In the genomic region with DNA sequence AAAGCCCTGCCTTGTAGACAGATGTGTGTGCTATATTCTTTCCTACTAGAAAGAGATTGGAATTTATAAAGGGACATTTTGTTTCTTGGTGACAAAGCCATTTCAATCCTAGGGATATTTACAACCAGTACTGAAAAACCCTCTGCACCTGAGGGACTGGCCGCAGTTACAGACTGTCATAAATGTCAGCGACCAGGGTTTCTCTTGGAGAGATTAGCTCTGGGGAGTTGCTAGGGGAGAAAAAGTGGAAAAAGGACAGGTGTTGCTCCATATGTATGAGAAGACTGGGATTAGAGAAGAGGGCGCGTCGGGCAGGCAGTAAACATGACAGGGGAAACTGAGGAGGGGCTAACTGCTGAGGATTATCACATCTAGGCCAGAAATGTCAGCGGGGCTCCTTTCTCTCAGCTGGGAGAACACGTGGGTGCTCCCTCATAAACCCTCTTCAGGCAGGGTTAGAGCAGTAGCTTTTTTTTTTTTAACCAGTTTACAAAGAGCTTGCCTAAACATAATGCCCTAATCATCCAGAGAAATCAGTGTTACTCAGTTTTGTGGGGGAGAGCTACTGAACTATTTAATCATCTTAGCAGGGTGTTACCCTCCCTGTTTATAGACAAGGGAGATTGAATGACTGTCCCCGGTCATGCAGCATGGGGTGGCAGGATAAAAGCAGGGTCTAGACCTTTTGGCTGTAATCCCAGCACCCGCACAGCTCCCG, we compare ENCODE assay signal across 18 cellular contexts. TPM values are rescaled to one million over a fixed set of nuclear protein-coding genes. Genes with fewer than 3 reads are reported as not detected.
DNase-seq lines count a peak whose midpoint lies in the region; ATAC-seq and TF ChIP-seq lines count a peak whose summit lies in the region.
"Had no signal": no experiment of that assay in that cellular context is flagged by ENCODE, and none has a peak within 500 bp of the region (broad histone marks: within the 10 kb centered on the region; RNA-seq: fewer than 3 reads in every experiment).

No MANE protein-coding gene starts in this region.

- H3K4me3 ChIP-seq in breast epithelium (no peak overlapping the region), mammary epithelial cell (replicated peaks in 1 of 3; ENCODE audit: insufficient read depth in 1 of 3, low read depth in 2 of 3, low read length in 3 of 3) (no peak overlapping the region)
- H3K4me3 ChIP-seq: cardiac muscle cell, lung, PC-9, smooth muscle cell had no signal

- H3K4me3 Mint-ChIP-seq in brain (peak overlapping the region in 4 of 5 experiments; percentile 1 to 33 (median 5)), nephron progenitor cell (no peak overlapping the region), type B pancreatic cell (no peak overlapping the region)
- H3K4me3 Mint-ChIP-seq: activated naive CD8-positive, alpha-beta T cell treated with anti-CD3 and anti-CD28 coated beads, Interleukin-2, amount 10 ng/mL, durations not matched to agents 7 days and 5 days; activated T-cell treated with anti-CD3 and anti-CD28 coated beads, Interleukin-2, amount 50 U/mL, for 24 hours; CD4-positive, CD25-positive, alpha-beta regulatory T cell had no signal

- H3K79me2 ChIP-seq in mammary epithelial cell (ENCODE audit: insufficient read depth, low read length): no peaks in the 10 kb centered on the region

- H3K4me2 ChIP-seq in mammary epithelial cell (ENCODE audit: insufficient read depth, low read depth, low read length): no peak overlapping the region
- H3K4me2 ChIP-seq: PC-9, smooth muscle cell had no signal

- H3K4me1 Mint-ChIP-seq in brain (peaks cover 31% of the 10 kb centered on the region), nephron progenitor cell (peaks cover 50% of the 10 kb centered on the region), type B pancreatic cell (ENCODE audit: unreplicated experiment) (peaks cover 27% of the 10 kb centered on the region)
- H3K4me1 Mint-ChIP-seq: activated naive CD8-positive, alpha-beta T cell treated with anti-CD3 and anti-CD28 coated beads, Interleukin-2, amount 10 ng/mL, durations not matched to agents 7 days and 5 days; CD4-positive, CD25-positive, alpha-beta regulatory T cell had no signal

- no peak for TF ChIP-seq POLR2A in breast epithelium (IDR thresholded peaks at IDR 0.05)

- intact Hi-C loops in breast epithelium (cut with DNase I; ENCODE audit: low total_unique reads) (no loop called here), mammary epithelial cell (cut with micrococcal nuclease) (no loop called here), Right ventricle myocardium inferior (cut with DNase I) (no loop called here)

- no peak overlapping the region for H3K9ac ChIP-seq in mammary epithelial cell (ENCODE audit: insufficient read depth, low read length)

- no TSS peak for BruUV-seq in mammary epithelial cell (replicated peaks; lab: Mats Ljungman, UMichigan)

- H3K9me3 ChIP-seq in breast epithelium (no peaks in the 10 kb centered on the region), mammary epithelial cell (replicated peaks; ENCODE audit: insufficient read depth, low read length) (no peaks in the 10 kb centered on the region)

- H3K9me3 Mint-ChIP-seq in brain (no peaks in the 10 kb centered on the region), nephron progenitor cell (no peaks in the 10 kb centered on the region), type B pancreatic cell (no peaks in the 10 kb centered on the region)
- H3K9me3 Mint-ChIP-seq: activated naive CD8-positive, alpha-beta T cell treated with anti-CD3 and anti-CD28 coated beads, Interleukin-2, amount 10 ng/mL, durations not matched to agents 7 days and 5 days; activated T-cell treated with anti-CD3 and anti-CD28 coated beads, Interleukin-2, amount 50 U/mL, for 24 hours; CD4-positive, CD25-positive, alpha-beta regulatory T cell had no signal

- in situ Hi-C loops in mammary epithelial cell (cut with MboI; ENCODE audit: low sequenced_read_pairs in 2 of 2): no loop called here

- TF ChIP-seq CTCF in breast epithelium (IDR thresholded peaks at IDR 0.05) (no peak), mammary epithelial cell (conservative IDR thresholded peaks at IDR 0.05 in 1 of 2, IDR thresholded peaks at IDR 0.05 in 1 of 2; ENCODE audit: extremely low read depth in 1 of 2, insufficient read depth in 1 of 2, low read depth in 1 of 2, low read length in 2 of 2) (no peak), brain (conservative IDR thresholded peaks at IDR 0.05) (no peak), nephron progenitor cell (IDR thresholded peaks at IDR 0.05) (no peak), type B pancreatic cell (conservative IDR thresholded peaks at IDR 0.05) (no peak)

- H3K36me3 ChIP-seq in breast epithelium (no peaks in the 10 kb centered on the region), mammary epithelial cell (ENCODE audit: insufficient read depth, low read length) (no peaks in the 10 kb centered on the region)
- H3K36me3 ChIP-seq: cardiac muscle cell had no signal

- dilution Hi-C loops in mammary epithelial cell (cut with HindIII; ENCODE audit: low sequenced_read_pairs): no loop called here

- H4K20me1 ChIP-seq in mammary epithelial cell (ENCODE audit: insufficient read depth, low read length): no peaks in the 10 kb centered on the region

- 84% methylated on average over 10 of the region's 10 CpGs for WGBS in mammary epithelial cell (ENCODE audit: low coverage, missing lambda C conversion rate)

- peaks cover 0 to 11% of the 10 kb centered on the region in 2 donors for H3K4me1 ChIP-seq in breast epithelium
- H3K4me1 ChIP-seq in mammary epithelial cell (ENCODE audit: insufficient read depth, low read length): no peaks in the 10 kb centered on the region

- H3K36me3 Mint-ChIP-seq in brain: no peaks in the 10 kb centered on the region
- no peaks in the 10 kb centered on the region for H3K36me3 Mint-ChIP-seq in nephron progenitor cell (ENCODE audit: low read depth)
- H3K36me3 Mint-ChIP-seq in type B pancreatic cell: no peaks in the 10 kb centered on the region
- H3K36me3 Mint-ChIP-seq: activated naive CD8-positive, alpha-beta T cell treated with anti-CD3 and anti-CD28 coated beads, Interleukin-2, amount 10 ng/mL, durations not matched to agents 7 days and 5 days; CD4-positive, CD25-positive, alpha-beta regulatory T cell had no signal

- ATAC-seq in Right ventricle myocardium inferior: no peak
- no peak for ATAC-seq in HG03469 (IDR thresholded peaks at IDR 0.05; ENCODE audit: unreplicated experiment)
- ATAC-seq: SK-N-SH treated with all-trans-retinoic acid at 6 μM for 48 hours had no signal

- peak overlapping the region; percentile 70 to 79 for H3K27ac ChIP-seq in breast epithelium
- H3K27ac ChIP-seq in mammary epithelial cell (ENCODE audit: insufficient read depth, low read depth, low read length): no peak overlapping the region
- H3K27ac ChIP-seq: cardiac muscle cell, PC-9 had no signal

- H3K27me3 Mint-ChIP-seq in brain (peaks cover 3% of the 10 kb centered on the region), nephron progenitor cell (ENCODE audit: low read depth, poor library complexity) (no peaks in the 10 kb centered on the region), type B pancreatic cell (no peaks in the 10 kb centered on the region)
- H3K27me3 Mint-ChIP-seq: activated T-cell treated with anti-CD3 and anti-CD28 coated beads, Interleukin-2, amount 50 U/mL, for 24 hours; CD4-positive, CD25-positive, alpha-beta regulatory T cell had no signal

- CTCF ChIA-PET in mammary epithelial cell (lab: Charles Lee; ENCODE audit: low non-redundant PET): no interaction called here

- no peak overlapping the region for H2AFZ ChIP-seq in mammary epithelial cell (ENCODE audit: low read depth, low read length)
- H2AFZ ChIP-seq: PC-9 had no signal

- DNase-seq in breast epithelium (ENCODE audit: low spot score in 2 of 2) (no peak), mammary epithelial cell (no peak), nephron progenitor cell (no peak), type B pancreatic cell (ENCODE audit: extremely low spot score, unreplicated experiment) (no peak), kidney tubule cell (ENCODE audit: low spot score) (no peak), Right ventricle myocardium inferior (ENCODE audit: missing footprints) (no peak)
- DNase-seq: activated CD4-positive, alpha-beta T cell treated with anti-CD3 and anti-CD28 coated beads, Interleukin-2, amount 50 U/mL, for 1 hour; activated naive CD8-positive, alpha-beta T cell treated with anti-CD3 and anti-CD28 coated beads, Interleukin-2, amount 10 ng/mL, durations not matched to agents 7 days and 5 days; activated T-cell treated with anti-CD3 and anti-CD28 coated beads, Interleukin-2, amount 50 U/mL, for 24 hours; CD4-positive, CD25-positive, alpha-beta regulatory T cell; effector memory CD4-positive, alpha-beta T cell had no signal

- H3K27me3 ChIP-seq in breast epithelium (no peaks in the 10 kb centered on the region), mammary epithelial cell (ENCODE audit: insufficient read depth, low read length) (no peaks in the 10 kb centered on the region)
- H3K27me3 ChIP-seq: cardiac muscle cell had no signal

- H3K27ac Mint-ChIP-seq in brain (peak overlapping the region; percentile 68 to 94 (median 80)), nephron progenitor cell (peak overlapping the region; percentile 11), type B pancreatic cell (peak overlapping the region; percentile 48)
- H3K27ac Mint-ChIP-seq: activated naive CD8-positive, alpha-beta T cell treated with anti-CD3 and anti-CD28 coated beads, Interleukin-2, amount 10 ng/mL, durations not matched to agents 7 days and 5 days; activated T-cell treated with anti-CD3 and anti-CD28 coated beads, Interleukin-2, amount 50 U/mL, for 24 hours; CD4-positive, CD25-positive, alpha-beta regulatory T cell had no signal

RNA-seq across cellular contexts. Expression of a gene that starts 35.1 kb away (rescaled TPM):
- total RNA-seq in breast epithelium: 100 to 1,000 TPM in 2 of 3 donors, under 1 TPM in 1; 0.64 to 220 (median 202) TPM
- 1 to 10 TPM in 1 of 2 donors, under 1 TPM in 1; 0.67 to 1.1 TPM for total RNA-seq in mammary epithelial cell
- polyA plus RNA-seq in mammary epithelial cell: 0.95 TPM
- not detected for polyA minus RNA-seq in mammary epithelial cell
- 205 TPM for polyA plus RNA-seq in brain (ENCODE audit: insufficient read depth, low read depth, low replicate concordance)
- total RNA-seq in type B pancreatic cell (ENCODE audit: low replicate concordance): 25.6 and 27.4 TPM in 2 replicates
- 0.22 TPM for total RNA-seq in Right ventricle myocardium inferior
- total RNA-seq: cardiac muscle cell had no signal
- polyA plus RNA-seq: cardiac muscle cell had no signal

RNA-seq across cellular contexts. Expression of a gene that starts 58.4 kb away (rescaled TPM):
- total RNA-seq in breast epithelium: 10 to 100 TPM; 30.7 to 32.6 (median 32.4) TPM
- 10 to 100 TPM; 24.8 to 27.4 TPM for total RNA-seq in mammary epithelial cell
- 6.8 TPM for polyA plus RNA-seq in mammary epithelial cell
- polyA minus RNA-seq in mammary epithelial cell: 12.4 TPM
- 21.1 TPM for polyA plus RNA-seq in brain (ENCODE audit: insufficient read depth, low read depth, low replicate concordance)
- 29.6 and 38.8 TPM in 2 replicates for total RNA-seq in type B pancreatic cell (ENCODE audit: low replicate concordance)
- 31.5 TPM for total RNA-seq in Right ventricle myocardium inferior

Comparison
In these comparisons a context has a peak if more than half of its experiments do, and no peak if none do; other contexts are left out.
1. H3K27ac Mint-ChIP-seq: peak in every context shown above with its lines; median percentile 80 in brain; 48 in type B pancreatic cell; 11 in nephron progenitor cell.
2. H3K4me3 Mint-ChIP-seq: peak in brain (4 of 5); none in nephron progenitor cell (single experiment) and type B pancreatic cell (single experiment).